ENCODE assay signal across 16 cellular contexts in genomic region chr2:214341636-214342035, GRCh38.
DNase-seq lines count a peak whose midpoint lies in the region; ATAC-seq and TF ChIP-seq lines count a peak whose summit lies in the region.
"Had no signal": no experiment of that assay in that cellular context is flagged by ENCODE, and none has a peak within 500 bp of the region (broad histone marks: within the 10 kb centered on the region; RNA-seq: fewer than 3 reads in every experiment).

No MANE protein-coding gene starts in this region.

- no peaks in the 10 kb centered on the region for H3K9me3 ChIP-seq in RWPE2 (ENCODE audit: severe bottlenecking)
- H3K9me3 ChIP-seq: BE2C had no signal

- H3K36me3 ChIP-seq in RWPE2 (ENCODE audit: low read depth) = no peaks in the 10 kb centered on the region
- H3K36me3 ChIP-seq: BE2C had no signal

- TF ChIP-seq CTCF in RWPE2 (IDR thresholded peaks at IDR 0.05; ENCODE audit: poor library complexity, severe bottlenecking) = no peak

- no peaks in the 10 kb centered on the region for H3K36me3 Mint-ChIP-seq in activated naive CD4-positive, alpha-beta T cell treated with anti-CD3 and anti-CD28 coated beads for 36 hours (ENCODE audit: low read depth)
- H3K36me3 Mint-ChIP-seq: CD8-positive, alpha-beta memory T cell had no signal

- no peak overlapping the region for H3K27ac Mint-ChIP-seq in activated naive CD4-positive, alpha-beta T cell treated with anti-CD3 and anti-CD28 coated beads for 36 hours
- H3K27ac Mint-ChIP-seq: CD8-positive, alpha-beta memory T cell had no signal

- H3K4me3 ChIP-seq in RWPE2 (ENCODE audit: severe bottlenecking) = no peak overlapping the region

- CTCF ChIA-PET in activated naive CD4-positive, alpha-beta T cell treated with anti-CD3 and anti-CD28 coated beads for 36 hours (lab: Charles Lee) = no interaction called here

- no peaks in the 10 kb centered on the region for H3K4me1 Mint-ChIP-seq in activated naive CD4-positive, alpha-beta T cell treated with anti-CD3 and anti-CD28 coated beads for 36 hours (ENCODE audit: low read depth)
- H3K4me1 Mint-ChIP-seq: CD8-positive, alpha-beta memory T cell had no signal

- peaks cover 2% of the 10 kb centered on the region for H3K9me3 Mint-ChIP-seq in activated naive CD4-positive, alpha-beta T cell treated with anti-CD3 and anti-CD28 coated beads for 36 hours
- H3K9me3 Mint-ChIP-seq: CD8-positive, alpha-beta memory T cell had no signal

- no peak overlapping the region for H3K27ac ChIP-seq in RWPE2 (ENCODE audit: poor library complexity, severe bottlenecking)
- H3K27ac ChIP-seq: RWPE1 had no signal

- intact Hi-C loops in activated naive CD4-positive, alpha-beta T cell treated with anti-CD3 and anti-CD28 coated beads for 36 hours (cut with micrococcal nuclease) = no loop called here

- ATAC-seq in RWPE2 (ENCODE audit: low read depth) (peak; percentile 38; the same call in 1 of the 3 replicates), HG03025 (IDR thresholded peaks at IDR 0.05; ENCODE audit: low FRiP score, unreplicated experiment) (no peak)

- H3K27me3 ChIP-seq in RWPE2 (ENCODE audit: insufficient read depth, poor library complexity, severe bottlenecking) = no peaks in the 10 kb centered on the region
- H3K27me3 ChIP-seq: BE2C had no signal

- H3K4me3 Mint-ChIP-seq in activated naive CD4-positive, alpha-beta T cell treated with anti-CD3 and anti-CD28 coated beads for 36 hours = no peak overlapping the region
- H3K4me3 Mint-ChIP-seq: CD8-positive, alpha-beta memory T cell had no signal

- H3K27me3 Mint-ChIP-seq in activated naive CD4-positive, alpha-beta T cell treated with anti-CD3 and anti-CD28 coated beads for 36 hours (ENCODE audit: low read depth) = no peaks in the 10 kb centered on the region
- H3K27me3 Mint-ChIP-seq: CD8-positive, alpha-beta memory T cell had no signal

- H3K4me1 ChIP-seq in RWPE2 (ENCODE audit: insufficient read depth, poor library complexity, severe bottlenecking) = peaks cover 7% of the 10 kb centered on the region
- H3K4me1 ChIP-seq: BE2C had no signal

- DNase-seq in GF-D8 (lab: John Stamatoyannopoulos, UW) = peak; percentile 4
- DNase-seq in HS-5 (ENCODE audit: low read depth) = peak; percentile 19
- no peak for DNase-seq in RWPE2 (ENCODE audit: low spot score)
- DNase-seq in kidney tubule cell (ENCODE audit: low spot score) = peak; percentile 3
- no peak for DNase-seq in activated naive CD4-positive, alpha-beta T cell treated with anti-CD3 and anti-CD28 coated beads for 36 hours
- DNase-seq in NCI-H1092 treated with DMSO at 0.1 percent for 48 hours (lab: John Stamatoyannopoulos, UW) = no peak
- DNase-seq: BE2C; CD8-positive, alpha-beta memory T cell; DND-41; H7; NCI-H1417 treated with DMSO at 0.1 percent for 48 hours; NCI-H2029; NCI-H510A treated with DMSO at 0.1 percent for 48 hours; T-helper 1 cell had no signal

Comparison
In these comparisons a context has a peak if more than half of its experiments do, and no peak if none do; other contexts are left out.
1. DNase-seq: peak in GF-D8 (single experiment), HS-5 (single experiment) and kidney tubule cell (single experiment); none in RWPE2 (single experiment), activated naive CD4-positive, alpha-beta T cell treated with anti-CD3 and anti-CD28 coated beads for 36 hours (single experiment) and NCI-H1092 treated with DMSO at 0.1 percent for 48 hours (single experiment).